In genomic region chr4:21753084-21753760, GRCh38 we compare ENCODE assay signal across 14 cellular contexts.
DNase-seq lines count a peak whose midpoint lies in the region; ATAC-seq and TF ChIP-seq lines count a peak whose summit lies in the region.
"Had no signal": no experiment of that assay in that cellular context is flagged by ENCODE, and none has a peak within 500 bp of the region (broad histone marks: within the 10 kb centered on the region; RNA-seq: fewer than 3 reads in every experiment).

No MANE protein-coding gene starts in this region.

- H2BK12ac ChIP-seq in trophoblast cell (ENCODE audit: low read length), result no peak overlapping the region

- peaks cover 0 to 5% of the 10 kb centered on the region in 2 experiments for H3K4me1 ChIP-seq in trophoblast cell (ENCODE audit: control insufficient read depth in 1 of 2, insufficient read depth in 2 of 2, low read length in 2 of 2)

- H3K18ac ChIP-seq in trophoblast cell (ENCODE audit: low read length), result no peak overlapping the region

- H3K4me2 ChIP-seq in trophoblast cell (ENCODE audit: low read length), result no peak overlapping the region

- no CpG with 5 or more reads among the region's 3 CpGs for WGBS in trophoblast cell (ENCODE audit: extremely low coverage, insufficient coverage, insufficient read length)

- H3K4ac ChIP-seq in trophoblast cell (ENCODE audit: low read depth, low read length), result no peak overlapping the region

- H2BK5ac ChIP-seq in trophoblast cell (ENCODE audit: low read depth, low read length, poor library complexity), result no peak overlapping the region

- no peaks in the 10 kb centered on the region for H3K27me3 ChIP-seq in trophoblast cell (ENCODE audit: insufficient read depth, low read length)

- H4K12ac ChIP-seq in trophoblast cell (ENCODE audit: low read depth, low read length), result no peak overlapping the region

- H3K9me3 ChIP-seq in trophoblast cell (ENCODE audit: insufficient read depth, low read depth, low read length), result no peaks in the 10 kb centered on the region

- no peak overlapping the region for H3K27ac ChIP-seq in trophoblast cell (ENCODE audit: low read depth, low read length)

- H4K91ac ChIP-seq in trophoblast cell (ENCODE audit: low read depth, low read length), result no peak overlapping the region

- no peak overlapping the region for H3K23ac ChIP-seq in trophoblast cell (ENCODE audit: low read length)

- H3K9ac ChIP-seq in trophoblast cell (ENCODE audit: low read length), result no peak overlapping the region

- ATAC-seq in SK-N-SH treated with all-trans-retinoic acid at 6 μM for 48 hours (peak; percentile 63), GM21381 (IDR thresholded peaks at IDR 0.05; ENCODE audit: unreplicated experiment) (no peak), left lobe of liver (no peak)

- H4K8ac ChIP-seq in trophoblast cell (ENCODE audit: low read depth, low read length), result no peak overlapping the region

- no peaks in the 10 kb centered on the region for H3K36me3 ChIP-seq in trophoblast cell (ENCODE audit: control insufficient read depth in 1 of 2, insufficient read depth in 2 of 2, low read length in 2 of 2)

- H3K79me2 ChIP-seq in trophoblast cell (ENCODE audit: control insufficient read depth, insufficient read depth, low read length, poor library complexity), result no peaks in the 10 kb centered on the region

- no peak overlapping the region for H2AK5ac ChIP-seq in trophoblast cell (ENCODE audit: low read length)

- no peak overlapping the region for H3K14ac ChIP-seq in trophoblast cell (ENCODE audit: low read length)

- H3K4me3 ChIP-seq in trophoblast cell (ENCODE audit: low read depth, low read length), result no peak overlapping the region

- DNase-seq in HT1080 (ENCODE audit: low read depth) (peak; percentile 39), foreskin melanocyte (peak; percentile 23), trophoblast cell (peak; percentile 33 to 77), left lobe of liver (ENCODE audit: low spot score) (no peak)
- DNase-seq in activated CD8-positive, alpha-beta memory T cell treated with anti-CD3 and anti-CD28 coated beads, Interleukin-2, amount 50 U/mL, for 48 hours, result no peak
- DNase-seq: COR-L47, KBM-7, NCI-H1048, NCI-H2081 treated with DMSO at 0.1 percent for 48 hours, NCI-H345, NCI-H526, SIG-M5 had no signal

- H2AFZ ChIP-seq in trophoblast cell (ENCODE audit: insufficient read depth, low read length, poor library complexity), result no peak overlapping the region

- H2BK120ac ChIP-seq in trophoblast cell (ENCODE audit: insufficient read depth, low read length, poor library complexity), result no peak overlapping the region

- no peaks in the 10 kb centered on the region for H3K79me1 ChIP-seq in trophoblast cell (ENCODE audit: low read length)

TF ChIP-seq in SK-N-SH treated with all-trans-retinoic acid at 6 μM for 48 hours, 23 proteins besides CTCF, POLR2A, EP300 and RAD21:
- TF ChIP-seq ISL1 (CRISPR knock-in tag; IDR thresholded peaks at IDR 0.05), result peak; percentile 69
- TF ChIP-seq, protein P1, sequence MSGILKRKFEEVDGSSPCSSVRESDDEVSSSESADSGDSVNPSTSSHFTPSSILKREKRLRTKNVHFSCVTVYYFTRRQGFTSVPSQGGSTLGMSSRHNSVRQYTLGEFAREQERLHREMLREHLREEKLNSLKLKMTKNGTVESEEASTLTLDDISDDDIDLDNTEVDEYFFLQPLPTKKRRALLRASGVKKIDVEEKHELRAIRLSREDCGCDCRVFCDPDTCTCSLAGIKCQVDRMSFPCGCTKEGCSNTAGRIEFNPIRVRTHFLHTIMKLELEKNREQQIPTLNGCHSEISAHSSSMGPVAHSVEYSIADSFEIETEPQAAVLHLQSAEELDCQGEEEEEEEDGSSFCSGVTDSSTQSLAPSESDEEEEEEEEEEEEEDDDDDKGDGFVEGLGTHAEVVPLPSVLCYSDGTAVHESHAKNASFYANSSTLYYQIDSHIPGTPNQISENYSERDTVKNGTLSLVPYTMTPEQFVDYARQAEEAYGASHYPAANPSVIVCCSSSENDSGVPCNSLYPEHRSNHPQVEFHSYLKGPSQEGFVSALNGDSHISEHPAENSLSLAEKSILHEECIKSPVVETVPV (CRISPR knock-in tag; IDR thresholded peaks at IDR 0.05), result no peak

Comparison
In these comparisons a context has a peak if more than half of its experiments do, and no peak if none do; other contexts are left out.
1. DNase-seq: peak in HT1080 (single experiment), foreskin melanocyte (single experiment) and trophoblast cell (2 of 2); none in activated CD8-positive, alpha-beta memory T cell treated with anti-CD3 and anti-CD28 coated beads, Interleukin-2, amount 50 U/mL, for 48 hours (single experiment) and left lobe of liver (single experiment).